Comparison of ENCODE assay signal across 25 cellular contexts in the genomic region with DNA sequence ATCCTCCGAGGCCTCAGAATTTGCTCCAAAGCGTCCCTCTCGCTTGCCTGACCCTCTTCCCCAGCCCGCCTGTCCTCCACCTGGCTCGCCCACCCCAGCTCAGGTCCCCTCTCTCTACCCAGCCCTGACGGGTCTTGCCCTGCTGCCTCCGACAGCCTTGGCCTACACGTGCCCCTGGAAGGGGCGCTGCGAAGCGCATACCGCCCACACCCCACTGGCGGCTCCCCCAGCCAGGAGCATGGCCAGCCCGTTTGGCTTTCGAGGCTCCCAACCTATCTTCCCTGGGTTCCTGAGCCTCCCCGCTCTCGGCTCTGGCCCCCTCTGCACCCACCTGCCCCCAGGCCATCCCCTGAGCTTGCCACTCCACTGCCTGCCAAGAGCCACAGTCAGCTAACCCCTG. TPM values are rescaled to one million over a fixed set of nuclear protein-coding genes. Genes with fewer than 3 reads are reported as not detected.
DNase-seq lines count a peak whose midpoint lies in the region; ATAC-seq, FAIRE-seq and TF ChIP-seq lines count a peak whose summit lies in the region.
"Had no signal": no experiment of that assay in that cellular context is flagged by ENCODE, and none has a peak within 500 bp of the region (broad histone marks: within the 10 kb centered on the region; RNA-seq: fewer than 3 reads in every experiment).

No MANE protein-coding gene starts in this region.

- TF ChIP-seq EP300 in HepG2 (IDR thresholded peaks at IDR 0.05; ENCODE audit: low read depth in 2 of 2, low read length in 2 of 2), result no peak
- TF ChIP-seq EP300 in HepG2 (CRISPR knock-in tag; IDR thresholded peaks at IDR 0.05; ENCODE audit: borderline replicate concordance), result no peak
- TF ChIP-seq EP300 in stomach (IDR thresholded peaks at IDR 0.05), result no peak

- H3K4me1 ChIP-seq in HepG2 (ENCODE audit: insufficient read depth, low read length) (peaks cover 13% of the 10 kb centered on the region), right lobe of liver (peaks cover 0 to 17% (median 7%) of the 10 kb centered on the region in 4 donors), stomach (peaks cover 11 to 38% (median 35%) of the 10 kb centered on the region in 4 donors)
- H3K4me1 ChIP-seq: Caco-2 had no signal

- ATAC-seq in HepG2 (no peak), right lobe of liver (no peak), T-helper 17 cell (no peak)
- no peak for ATAC-seq in stimulated activated naive B cell treated with anti-CD40 and anti-IgM and Interleukin-4, amounts not matched to agents 10 μg/mL and 1 μg/mL and 100 μg/mL, for 72 hours (replicated peaks)

- no peak overlapping the region for H3K4me2 ChIP-seq in HepG2 (ENCODE audit: low read depth, low read length)
- H3K4me2 ChIP-seq: BLaER1 had no signal

- H3K36me3 Mint-ChIP-seq in T-helper 17 cell (ENCODE audit: low read depth), result peaks cover 11% of the 10 kb centered on the region
- H3K36me3 Mint-ChIP-seq in stimulated activated naive B cell treated with anti-CD40 and anti-IgM and Interleukin-4, amounts not matched to agents 10 μg/mL and 1 μg/mL and 100 μg/mL, for 72 hours, result peaks cover 37 to 52% of the 10 kb centered on the region in 2 donors

- FAIRE-seq in HepG2 (lab: Jason Lieb, UNC), result no peak
- FAIRE-seq: A204.1, D721Med, G401.6, GM12891, GM19239 had no signal

- no peaks in the 10 kb centered on the region for H4K20me1 ChIP-seq in HepG2 (ENCODE audit: insufficient read depth, low read length)

- no peak overlapping the region for H3K4me3 Mint-ChIP-seq in T-helper 17 cell
- no peak overlapping the region for H3K4me3 Mint-ChIP-seq in stimulated activated naive B cell treated with anti-CD40 and anti-IgM and Interleukin-4, amounts not matched to agents 10 μg/mL and 1 μg/mL and 100 μg/mL, for 72 hours
- H3K4me3 Mint-ChIP-seq: CD14-positive monocyte; CD4-positive, alpha-beta memory T cell had no signal

- CTCF ChIA-PET in HepG2 (lab: Yijun Ruan, JAX; ENCODE audit: low intra/inter-chr PET ratio, low total read pairs), result no interaction called here

- TF ChIP-seq RAD21 in HepG2 (CRISPR knock-in tag; IDR thresholded peaks at IDR 0.05), result no peak

- no peak overlapping the region for H2AFZ ChIP-seq in HepG2 (ENCODE audit: low read length)

- H3K79me2 ChIP-seq in HepG2 (ENCODE audit: insufficient read depth, low read length), result peaks cover 28% of the 10 kb centered on the region

- no TSS peak for BruUV-seq in HepG2 (replicated peaks; lab: Mats Ljungman, UMichigan)

- peak overlapping the region; percentile 21 for H3K27ac Mint-ChIP-seq in T-helper 17 cell
- H3K27ac Mint-ChIP-seq in stimulated activated naive B cell treated with anti-CD40 and anti-IgM and Interleukin-4, amounts not matched to agents 10 μg/mL and 1 μg/mL and 100 μg/mL, for 72 hours, result peak overlapping the region; percentile 3
- H3K27ac Mint-ChIP-seq: CD4-positive, CD25-positive, alpha-beta regulatory T cell had no signal

- POLR2A ChIA-PET in HepG2 (lab: Yijun Ruan, JAX), result no interaction called here

- H3K9ac ChIP-seq in HepG2 (ENCODE audit: insufficient read depth, low read depth, low read length), result no peak overlapping the region
- H3K9ac ChIP-seq: BLaER1 had no signal

- TF ChIP-seq POLR2A in HepG2 (IDR thresholded peaks at IDR 0.05; ENCODE audit: insufficient read depth in 1 of 2, low read depth in 2 of 2, low read length in 2 of 2) (no peak), right lobe of liver (IDR thresholded peaks at IDR 0.05) (no peak), stomach (IDR thresholded peaks at IDR 0.05) (no peak)

- no peak overlapping the region for H3K4me3 ChIP-seq in HepG2 (replicated peaks in 1 of 3; ENCODE audit: insufficient read depth in 1 of 3, low read depth in 2 of 3, low read length in 3 of 3)
- H3K4me3 ChIP-seq in right lobe of liver, result no peak overlapping the region
- no peak overlapping the region for H3K4me3 ChIP-seq in stomach
- H3K4me3 ChIP-seq: BLaER1 had no signal

- H3K9me3 ChIP-seq in HepG2 (ENCODE audit: low read length) (no peaks in the 10 kb centered on the region), right lobe of liver (no peaks in the 10 kb centered on the region), T-helper 17 cell (ENCODE audit: control insufficient read depth, low read length, poor library complexity, severe bottlenecking) (no peaks in the 10 kb centered on the region), stomach (no peaks in the 10 kb centered on the region)
- H3K9me3 ChIP-seq: BE2C, BLaER1, Caco-2 had no signal

- TF ChIP-seq CTCF in HepG2 (CRISPR knock-in tag; IDR thresholded peaks at IDR 0.05) (no peak), right lobe of liver (IDR thresholded peaks at IDR 0.05) (no peak), stomach (IDR thresholded peaks at IDR 0.05) (no peak), GM20000 (IDR thresholded peaks at IDR 0.05; ENCODE audit: extremely low read depth, missing control alignments) (no peak)

- H3K27ac ChIP-seq in HepG2 (ENCODE audit: extremely low read length, insufficient read depth, low read length), result no peak overlapping the region
- no peak overlapping the region for H3K27ac ChIP-seq in right lobe of liver
- no peak overlapping the region for H3K27ac ChIP-seq in stomach
- H3K27ac ChIP-seq: BLaER1 had no signal

- peaks cover 25% of the 10 kb centered on the region for H3K4me1 Mint-ChIP-seq in T-helper 17 cell
- H3K4me1 Mint-ChIP-seq in stimulated activated naive B cell treated with anti-CD40 and anti-IgM and Interleukin-4, amounts not matched to agents 10 μg/mL and 1 μg/mL and 100 μg/mL, for 72 hours, result peaks cover 21 to 34% of the 10 kb centered on the region in 2 donors

- WGBS in HepG2 (ENCODE audit: low lambda C conversion rate), result 92% methylated on average over 17 of the region's 17 CpGs
- WGBS in right lobe of liver (ENCODE audit: insufficient coverage, low coverage, low lambda C conversion rate, missing lambda C conversion rate), result 96% methylated on average over 5 of the region's 17 CpGs
- 92 to 97% (median 93%) methylated on average over 15 to 17 of the region's 17 CpGs for WGBS in stomach, 5 donors

- in situ Hi-C loops in HepG2 (cut with HindIII; ENCODE audit: extremely low pct_ligation_motif_present, low pct_unique_long_range_greater_than_20kb), result no loop called here

- no peak for DNase-seq in HepG2 (ENCODE audit: low spot score)
- no peak for DNase-seq in right lobe of liver
- DNase-seq in T-helper 17 cell, result no peak
- DNase-seq in stimulated activated naive B cell treated with anti-CD40 and anti-IgM and Interleukin-4, amounts not matched to agents 10 μg/mL and 1 μg/mL and 100 μg/mL, for 72 hours, result no peak
- no peak for DNase-seq in stomach
- DNase-seq in GM20000 (ENCODE audit: low spot score), result no peak
- DNase-seq: 8988T; ACHN; BE2C; C1 segment of cervical spinal cord; Caco-2; Calu3; CD4-positive, alpha-beta memory T cell; CD4-positive, CD25-positive, alpha-beta regulatory T cell; DMS79 treated with DMSO at 0.1 percent for 48 hours; GF-D8 had no signal

- intact Hi-C loops in HepG2 (cut with micrococcal nuclease; ENCODE audit: unreplicated experiment), result no loop called here
- intact Hi-C loops in right lobe of liver (cut with DNase I), result no loop called here
- intact Hi-C loops in stomach (cut with DNase I; ENCODE audit: low total_unique reads), result no loop called here

- H3K27me3 ChIP-seq in HepG2 (ENCODE audit: control insufficient read depth in 1 of 2, insufficient read depth in 2 of 2, low read length in 2 of 2) (no peaks in the 10 kb centered on the region; a peak in 2 of 5 replicates), right lobe of liver (no peaks in the 10 kb centered on the region), stomach (no peaks in the 10 kb centered on the region)
- H3K27me3 ChIP-seq: BE2C, BLaER1 had no signal

- no peaks in the 10 kb centered on the region for H3K9me3 Mint-ChIP-seq in stimulated activated naive B cell treated with anti-CD40 and anti-IgM and Interleukin-4, amounts not matched to agents 10 μg/mL and 1 μg/mL and 100 μg/mL, for 72 hours
- H3K9me3 Mint-ChIP-seq: CD4-positive, CD25-positive, alpha-beta regulatory T cell had no signal

- H3K36me3 ChIP-seq in HepG2 (replicated peaks in 1 of 2; ENCODE audit: control insufficient read depth in 1 of 2, insufficient read depth in 2 of 2, low read length in 2 of 2) (peaks cover 21 to 57% of the 10 kb centered on the region in 2 experiments), right lobe of liver (peaks cover 0 to 48% (median 20%) of the 10 kb centered on the region in 4 donors), stomach (peaks cover 50 to 81% (median 75%) of the 10 kb centered on the region in 4 donors)

- H3K27me3 Mint-ChIP-seq in T-helper 17 cell, result no peaks in the 10 kb centered on the region
- H3K27me3 Mint-ChIP-seq in stimulated activated naive B cell treated with anti-CD40 and anti-IgM and Interleukin-4, amounts not matched to agents 10 μg/mL and 1 μg/mL and 100 μg/mL, for 72 hours, result no peaks in the 10 kb centered on the region
- H3K27me3 Mint-ChIP-seq: CD4-positive, alpha-beta memory T cell had no signal

RNA-seq across cellular contexts. Expression of a gene that starts 4.5 kb away (rescaled TPM):
- total RNA-seq in HepG2 (2016; rRNA removed; fragmentation: Illumina TruSeq; extraction: Trizol), result 6.2 and 8.6 TPM in 2 replicates
- 1.9 and 2.7 TPM in 2 replicates for total RNA-seq in HepG2 (2016; cell fraction: cytosol; rRNA removed; fragmentation: Illumina TruSeq; extraction: Trizol; ENCODE audit: low read depth)
- total RNA-seq in HepG2 (2016; cell fraction: insoluble cytoplasmic fraction; rRNA removed; fragmentation: Illumina TruSeq; extraction: Trizol), result 6.6 and 7.3 TPM in 2 replicates
- total RNA-seq in HepG2 (2016; cell fraction: membrane; rRNA removed; fragmentation: Illumina TruSeq; extraction: Trizol), result 3.2 and 4.4 TPM in 2 replicates
- total RNA-seq in HepG2 (2016; cell fraction: nucleus; rRNA removed; fragmentation: Illumina TruSeq; extraction: Trizol), result 11.7 and 15.3 TPM in 2 replicates
- 23.9 and 28.4 TPM in 2 replicates for polyA plus RNA-seq in HepG2 (2011; rRNA removed)
- polyA plus RNA-seq in HepG2 (2011; cell fraction: cytosol; rRNA removed), result 14.1 and 24.2 TPM in 2 replicates
- polyA plus RNA-seq in HepG2 (2011; cell fraction: nucleus; rRNA removed), result 95.9 and 136 TPM in 2 replicates
- 19.0 and 22.6 TPM in 2 replicates for polyA plus RNA-seq in HepG2 (2012)
- 3.4 and 3.5 TPM in 2 replicates for polyA plus RNA-seq in HepG2 (2016; cell fraction: cytosol; fragmentation: Illumina TruSeq; extraction: Trizol; ENCODE audit: low read depth)
- 11.7 and 15.6 TPM in 2 replicates for polyA plus RNA-seq in HepG2 (2016; cell fraction: insoluble cytoplasmic fraction; fragmentation: Illumina TruSeq; extraction: Trizol; ENCODE audit: low read depth)
- polyA plus RNA-seq in HepG2 (2016; cell fraction: membrane; fragmentation: Illumina TruSeq; extraction: Trizol; ENCODE audit: low read depth), result 4.0 and 5.4 TPM in 2 replicates
- polyA plus RNA-seq in HepG2 (2016; cell fraction: nucleus; fragmentation: Illumina TruSeq; extraction: Trizol; ENCODE audit: insufficient read depth, low read depth), result 38.3 and 40.6 TPM in 2 replicates
- 70.9 and 81.0 TPM in 2 replicates for polyA minus RNA-seq in HepG2 (2011; rRNA and poly(A)+ RNA removed; ENCODE audit: low replicate concordance)
- 29.0 and 31.0 TPM in 2 replicates for polyA minus RNA-seq in HepG2 (2011; cell fraction: cytosol; rRNA and poly(A)+ RNA removed)
- 19.8 and 20.6 TPM in 2 replicates for polyA minus RNA-seq in HepG2 (2011; cell fraction: nucleus; rRNA and poly(A)+ RNA removed)
- 10 to 100 TPM; 12.8 to 21.3 (median 17.8) TPM for total RNA-seq in right lobe of liver
- total RNA-seq in T-helper 17 cell, result 10 to 100 TPM; 56.3 to 70.1 TPM
- 100 to 1,000 TPM in 1 of 5 donors, 10 to 100 TPM in 4; 24.6 to 106 (median 40.7) TPM for total RNA-seq in stomach
- polyA plus RNA-seq in stomach, result 10 to 100 TPM; 43.2 to 57.5 (median 53.6) TPM

RNA-seq across cellular contexts. Expression of a gene that starts 4.8 kb away (rescaled TPM):
- total RNA-seq in HepG2 (2016; rRNA removed; fragmentation: Illumina TruSeq; extraction: Trizol) (59.9 and 66.5 TPM in 2 replicates), right lobe of liver (10 to 100 TPM in 4 of 6 experiments, 1 to 10 TPM in 2; 6.8 to 83.9 (median 56.5) TPM), T-helper 17 cell (100 to 1,000 TPM; 106 to 109 TPM), stomach (10 to 100 TPM in 3 of 5 donors, 1 to 10 TPM in 1, under 1 TPM in 1; 0.89 to 33.2 (median 10.1) TPM)
- 15.6 and 17.1 TPM in 2 replicates for total RNA-seq in HepG2 (2016; cell fraction: cytosol; rRNA removed; fragmentation: Illumina TruSeq; extraction: Trizol; ENCODE audit: low read depth)
- 64.7 and 78.4 TPM in 2 replicates for total RNA-seq in HepG2 (2016; cell fraction: insoluble cytoplasmic fraction; rRNA removed; fragmentation: Illumina TruSeq; extraction: Trizol)
- 22.2 and 23.9 TPM in 2 replicates for total RNA-seq in HepG2 (2016; cell fraction: membrane; rRNA removed; fragmentation: Illumina TruSeq; extraction: Trizol)
- total RNA-seq in HepG2 (2016; cell fraction: nucleus; rRNA removed; fragmentation: Illumina TruSeq; extraction: Trizol), result 34.1 and 46.5 TPM in 2 replicates
- polyA plus RNA-seq in HepG2 (2011; rRNA removed) (20.0 and 22.3 TPM in 2 replicates), stomach (100 to 1,000 TPM; 115 to 197 (median 188) TPM)
- polyA plus RNA-seq in HepG2 (2011; cell fraction: cytosol; rRNA removed), result 13.6 and 14.9 TPM in 2 replicates
- polyA plus RNA-seq in HepG2 (2011; cell fraction: nucleus; rRNA removed), result 14.3 and 19.0 TPM in 2 replicates
- 25.5 and 50.4 TPM in 2 replicates for polyA plus RNA-seq in HepG2 (2012)
- polyA plus RNA-seq in HepG2 (2016; cell fraction: cytosol; fragmentation: Illumina TruSeq; extraction: Trizol; ENCODE audit: low read depth), result 17.9 and 18.0 TPM in 2 replicates
- 36.9 and 42.2 TPM in 2 replicates for polyA plus RNA-seq in HepG2 (2016; cell fraction: insoluble cytoplasmic fraction; fragmentation: Illumina TruSeq; extraction: Trizol; ENCODE audit: low read depth)
- polyA plus RNA-seq in HepG2 (2016; cell fraction: membrane; fragmentation: Illumina TruSeq; extraction: Trizol; ENCODE audit: low read depth), result 18.3 and 20.0 TPM in 2 replicates
- polyA plus RNA-seq in HepG2 (2016; cell fraction: nucleus; fragmentation: Illumina TruSeq; extraction: Trizol; ENCODE audit: insufficient read depth, low read depth), result 64.3 and 70.9 TPM in 2 replicates
- 1.4 and 7.8 TPM in 2 replicates for polyA minus RNA-seq in HepG2 (2011; rRNA and poly(A)+ RNA removed; ENCODE audit: low replicate concordance)
- 6.4 and 10.4 TPM in 2 replicates for polyA minus RNA-seq in HepG2 (2011; cell fraction: cytosol; rRNA and poly(A)+ RNA removed)
- 7.2 and 8.7 TPM in 2 replicates for polyA minus RNA-seq in HepG2 (2011; cell fraction: nucleus; rRNA and poly(A)+ RNA removed)

RNA-seq across cellular contexts. Expression of a gene that starts 8.7 kb away (rescaled TPM):
- 0.80 TPM in 1 of 2 replicates, not detected in the other for total RNA-seq in HepG2 (2016; rRNA removed; fragmentation: Illumina TruSeq; extraction: Trizol)
- total RNA-seq in HepG2 (2016; cell fraction: cytosol; rRNA removed; fragmentation: Illumina TruSeq; extraction: Trizol; ENCODE audit: low read depth), result not detected in 2 replicates
- 0.35 TPM in 1 of 2 replicates, not detected in the other for total RNA-seq in HepG2 (2016; cell fraction: insoluble cytoplasmic fraction; rRNA removed; fragmentation: Illumina TruSeq; extraction: Trizol)
- total RNA-seq in HepG2 (2016; cell fraction: membrane; rRNA removed; fragmentation: Illumina TruSeq; extraction: Trizol), result not detected in 2 replicates
- not detected in 2 replicates for total RNA-seq in HepG2 (2016; cell fraction: nucleus; rRNA removed; fragmentation: Illumina TruSeq; extraction: Trizol)
- polyA plus RNA-seq in HepG2 (2011; rRNA removed), result 0.62 and 0.82 TPM in 2 replicates
- 0.15 and 0.28 TPM in 2 replicates for polyA plus RNA-seq in HepG2 (2011; cell fraction: cytosol; rRNA removed)
- polyA plus RNA-seq in HepG2 (2011; cell fraction: nucleus; rRNA removed), result 3.9 and 7.6 TPM in 2 replicates
- polyA plus RNA-seq in HepG2 (2012), result 1.8 TPM in 1 of 2 replicates, not detected in the other
- polyA plus RNA-seq in HepG2 (2016; cell fraction: cytosol; fragmentation: Illumina TruSeq; extraction: Trizol; ENCODE audit: low read depth), result not detected in 2 replicates
- polyA plus RNA-seq in HepG2 (2016; cell fraction: insoluble cytoplasmic fraction; fragmentation: Illumina TruSeq; extraction: Trizol; ENCODE audit: low read depth), result not detected in 2 replicates
- not detected in 2 replicates for polyA plus RNA-seq in HepG2 (2016; cell fraction: membrane; fragmentation: Illumina TruSeq; extraction: Trizol; ENCODE audit: low read depth)
- 1.4 and 1.7 TPM in 2 replicates for polyA plus RNA-seq in HepG2 (2016; cell fraction: nucleus; fragmentation: Illumina TruSeq; extraction: Trizol; ENCODE audit: insufficient read depth, low read depth)
- 0.20 TPM in 1 of 2 replicates, not detected in the other for polyA minus RNA-seq in HepG2 (2011; rRNA and poly(A)+ RNA removed; ENCODE audit: low replicate concordance)
- polyA minus RNA-seq in HepG2 (2011; cell fraction: cytosol; rRNA and poly(A)+ RNA removed), result not detected in 2 replicates
- polyA minus RNA-seq in HepG2 (2011; cell fraction: nucleus; rRNA and poly(A)+ RNA removed), result not detected in 2 replicates
- total RNA-seq in right lobe of liver, result 1 to 10 TPM in 1 of 6 experiments, under 1 TPM in 2, not detected in 3; 0.90 to 1.5 (median 0.95) TPM
- 1 to 10 TPM; 2.0 to 9.1 TPM for total RNA-seq in T-helper 17 cell
- total RNA-seq in stomach, result 1 to 10 TPM in 1 of 5 donors, not detected in 4; 2.7 TPM
- polyA plus RNA-seq in stomach, result 1 to 10 TPM; 3.7 to 9.3 (median 4.3) TPM
- total RNA-seq: A673, Calu3 had no signal
- polyA plus RNA-seq: AG04450, CD14-positive monocyte had no signal

RNA-seq across cellular contexts. Expression of a gene that starts 12.1 kb away (rescaled TPM):
- total RNA-seq in HepG2 (2016; rRNA removed; fragmentation: Illumina TruSeq; extraction: Trizol), result 17.8 and 22.8 TPM in 2 replicates
- 12.7 and 13.5 TPM in 2 replicates for total RNA-seq in HepG2 (2016; cell fraction: cytosol; rRNA removed; fragmentation: Illumina TruSeq; extraction: Trizol; ENCODE audit: low read depth)
- total RNA-seq in HepG2 (2016; cell fraction: insoluble cytoplasmic fraction; rRNA removed; fragmentation: Illumina TruSeq; extraction: Trizol), result 15.9 and 23.8 TPM in 2 replicates
- total RNA-seq in HepG2 (2016; cell fraction: membrane; rRNA removed; fragmentation: Illumina TruSeq; extraction: Trizol), result 11.9 and 13.6 TPM in 2 replicates
- total RNA-seq in HepG2 (2016; cell fraction: nucleus; rRNA removed; fragmentation: Illumina TruSeq; extraction: Trizol), result 18.1 and 19.5 TPM in 2 replicates
- 40.1 and 48.7 TPM in 2 replicates for polyA plus RNA-seq in HepG2 (2011; rRNA removed)
- 28.8 and 41.8 TPM in 2 replicates for polyA plus RNA-seq in HepG2 (2011; cell fraction: cytosol; rRNA removed)
- 344 and 378 TPM in 2 replicates for polyA plus RNA-seq in HepG2 (2011; cell fraction: nucleus; rRNA removed)
- 61.3 and 71.5 TPM in 2 replicates for polyA plus RNA-seq in HepG2 (2012)
- 9.5 and 12.3 TPM in 2 replicates for polyA plus RNA-seq in HepG2 (2016; cell fraction: cytosol; fragmentation: Illumina TruSeq; extraction: Trizol; ENCODE audit: low read depth)
- 22.4 and 26.4 TPM in 2 replicates for polyA plus RNA-seq in HepG2 (2016; cell fraction: insoluble cytoplasmic fraction; fragmentation: Illumina TruSeq; extraction: Trizol; ENCODE audit: low read depth)
- 9.5 and 10.0 TPM in 2 replicates for polyA plus RNA-seq in HepG2 (2016; cell fraction: membrane; fragmentation: Illumina TruSeq; extraction: Trizol; ENCODE audit: low read depth)
- 69.3 and 73.8 TPM in 2 replicates for polyA plus RNA-seq in HepG2 (2016; cell fraction: nucleus; fragmentation: Illumina TruSeq; extraction: Trizol; ENCODE audit: insufficient read depth, low read depth)
- polyA minus RNA-seq in HepG2 (2011; rRNA and poly(A)+ RNA removed; ENCODE audit: low replicate concordance), result 121 and 178 TPM in 2 replicates
- polyA minus RNA-seq in HepG2 (2011; cell fraction: cytosol; rRNA and poly(A)+ RNA removed), result 22.7 and 26.7 TPM in 2 replicates
- 70.0 and 76.8 TPM in 2 replicates for polyA minus RNA-seq in HepG2 (2011; cell fraction: nucleus; rRNA and poly(A)+ RNA removed)
- total RNA-seq in right lobe of liver, result 10 to 100 TPM; 27.5 to 45.7 (median 39.1) TPM
- total RNA-seq in T-helper 17 cell, result 100 to 1,000 TPM; 256 to 274 TPM
- total RNA-seq in stomach, result 100 to 1,000 TPM in 4 of 5 donors, 10 to 100 TPM in 1; 46.6 to 734 (median 167) TPM
- 100 to 1,000 TPM in 2 of 3 donors, 10 to 100 TPM in 1; 90.1 to 145 (median 130) TPM for polyA plus RNA-seq in stomach

RNA-seq across cellular contexts. Expression of a gene that starts 29.1 kb away (rescaled TPM):
- 9.1 and 11.8 TPM in 2 replicates for total RNA-seq in HepG2 (2016; rRNA removed; fragmentation: Illumina TruSeq; extraction: Trizol)
- 2.1 and 2.5 TPM in 2 replicates for total RNA-seq in HepG2 (2016; cell fraction: cytosol; rRNA removed; fragmentation: Illumina TruSeq; extraction: Trizol; ENCODE audit: low read depth)
- 6.3 and 11.9 TPM in 2 replicates for total RNA-seq in HepG2 (2016; cell fraction: insoluble cytoplasmic fraction; rRNA removed; fragmentation: Illumina TruSeq; extraction: Trizol)
- 6.0 and 6.1 TPM in 2 replicates for total RNA-seq in HepG2 (2016; cell fraction: membrane; rRNA removed; fragmentation: Illumina TruSeq; extraction: Trizol)
- total RNA-seq in HepG2 (2016; cell fraction: nucleus; rRNA removed; fragmentation: Illumina TruSeq; extraction: Trizol), result 12.6 and 13.4 TPM in 2 replicates
- polyA plus RNA-seq in HepG2 (2011; rRNA removed), result 10.8 and 16.8 TPM in 2 replicates
- 5.6 and 8.1 TPM in 2 replicates for polyA plus RNA-seq in HepG2 (2011; cell fraction: cytosol; rRNA removed)
- polyA plus RNA-seq in HepG2 (2011; cell fraction: nucleus; rRNA removed), result 94.1 and 111 TPM in 2 replicates
- 24.4 and 27.0 TPM in 2 replicates for polyA plus RNA-seq in HepG2 (2012)
- polyA plus RNA-seq in HepG2 (2016; cell fraction: cytosol; fragmentation: Illumina TruSeq; extraction: Trizol; ENCODE audit: low read depth), result 2.3 and 2.5 TPM in 2 replicates
- 17.0 and 22.2 TPM in 2 replicates for polyA plus RNA-seq in HepG2 (2016; cell fraction: insoluble cytoplasmic fraction; fragmentation: Illumina TruSeq; extraction: Trizol; ENCODE audit: low read depth)
- polyA plus RNA-seq in HepG2 (2016; cell fraction: membrane; fragmentation: Illumina TruSeq; extraction: Trizol; ENCODE audit: low read depth), result 4.4 and 5.3 TPM in 2 replicates
- polyA plus RNA-seq in HepG2 (2016; cell fraction: nucleus; fragmentation: Illumina TruSeq; extraction: Trizol; ENCODE audit: insufficient read depth, low read depth), result 67.8 and 74.7 TPM in 2 replicates
- polyA minus RNA-seq in HepG2 (2011; rRNA and poly(A)+ RNA removed; ENCODE audit: low replicate concordance), result 1.6 and 20.5 TPM in 2 replicates
- polyA minus RNA-seq in HepG2 (2011; cell fraction: cytosol; rRNA and poly(A)+ RNA removed), result 9.5 and 9.8 TPM in 2 replicates
- polyA minus RNA-seq in HepG2 (2011; cell fraction: nucleus; rRNA and poly(A)+ RNA removed), result 12.9 and 13.7 TPM in 2 replicates
- 10 to 100 TPM; 21.8 to 31.9 (median 23.4) TPM for total RNA-seq in right lobe of liver
- under 1 TPM; 0.12 to 0.44 TPM for total RNA-seq in T-helper 17 cell
- 100 to 1,000 TPM in 1 of 5 donors, 10 to 100 TPM in 3, 1 to 10 TPM in 1; 5.5 to 232 (median 43.8) TPM for total RNA-seq in stomach
- 10 to 100 TPM; 17.0 to 21.5 (median 21.1) TPM for polyA plus RNA-seq in stomach
- total RNA-seq: CD4-positive, CD25-positive, alpha-beta regulatory T cell had no signal
- polyA plus RNA-seq: AG04450; CD14-positive monocyte; CD4-positive, CD25-positive, alpha-beta regulatory T cell had no signal
